21 cellular contexts compared by ENCODE assay signal in genomic region chr11:131275580-131275979, GRCh38.
A peak's percentile ranks its signal among the peaks of the same experiment; 100 is the strongest.
DNase-seq lines count a peak whose midpoint lies in the region; ATAC-seq and TF ChIP-seq lines count a peak whose summit lies in the region.
"Had no signal": no experiment of that assay in that cellular context is flagged by ENCODE, and none has a peak within 500 bp of the region (broad histone marks: within the 10 kb centered on the region; RNA-seq: fewer than 3 reads in every experiment).

No MANE protein-coding gene starts in this region.

- H3K79me1 ChIP-seq in H9 (ENCODE audit: insufficient read depth, low read depth, low read length, poor library complexity, severe bottlenecking), result peaks cover 4% of the 10 kb centered on the region

- no peak overlapping the region for H2BK20ac ChIP-seq in H9 (ENCODE audit: low read depth, low read length, poor library complexity, severe bottlenecking)

- H3K27ac Mint-ChIP-seq in H9, result peak overlapping the region; percentile 2 to 90 (median 89); a peak in 5 of 7 replicates
- no peak overlapping the region for H3K27ac Mint-ChIP-seq in neural progenitor cell
- H3K27ac Mint-ChIP-seq: CD8-positive, alpha-beta memory T cell; HFFc6 had no signal

- H3K9me3 Mint-ChIP-seq in H9 (peaks cover 20 to 23% of the 10 kb centered on the region in 2 experiments), neural progenitor cell (peaks cover 15% of the 10 kb centered on the region)

- no peak overlapping the region for H2BK15ac ChIP-seq in H9 (ENCODE audit: low read depth, low read length)

- no peak for TF ChIP-seq POLR2A in thyroid gland (IDR thresholded peaks at IDR 0.05)

- H3K4me1 Mint-ChIP-seq in H9, result peaks cover 42 to 44% of the 10 kb centered on the region in 2 experiments
- H3K4me1 Mint-ChIP-seq in neural progenitor cell, result peaks cover 10% of the 10 kb centered on the region
- H3K4me1 Mint-ChIP-seq: CD8-positive, alpha-beta memory T cell had no signal

- no CpG with 5 or more reads among the region's 9 CpGs for WGBS in H9 (ENCODE audit: extremely low coverage, insufficient read length, low lambda C conversion rate)
- WGBS in thyroid gland, 2 donors, result 19 to 41% methylated on average over 9 of the region's 9 CpGs

- no peak overlapping the region for H3K23ac ChIP-seq in H9 (ENCODE audit: insufficient read length, low read depth, low read length)

- H2AFZ ChIP-seq in H9 (ENCODE audit: low read length) (no peak overlapping the region), neural progenitor cell (replicated peaks) (no peak overlapping the region)
- H2AFZ ChIP-seq: GM23248 had no signal

- no peak for TF ChIP-seq CTCF in H9 (conservative IDR thresholded peaks at IDR 0.05)
- no peak for TF ChIP-seq CTCF in neural progenitor cell (IDR thresholded peaks at IDR 0.05)
- no peak for TF ChIP-seq CTCF in thyroid gland (IDR thresholded peaks at IDR 0.05)

- no peak overlapping the region for H2BK12ac ChIP-seq in H9 (ENCODE audit: insufficient read length, low read depth, low read length)

- H3K36me3 Mint-ChIP-seq in H9 (ENCODE audit: insufficient read depth in 1 of 3, low read depth in 3 of 3) (peaks cover 28 to 37% (median 37%) of the 10 kb centered on the region in 3 experiments), neural progenitor cell (no peaks in the 10 kb centered on the region)
- H3K36me3 Mint-ChIP-seq: CD8-positive, alpha-beta memory T cell had no signal

- ATAC-seq in GM18873 (IDR thresholded peaks at IDR 0.05; ENCODE audit: low FRiP score, unreplicated experiment), result no peak
- ATAC-seq: Panc1, Right ventricle myocardium inferior, SK-N-SH treated with all-trans-retinoic acid at 6 μM for 48 hours had no signal

- DNase-seq in H9, result no peak
- peak; percentile 67 for DNase-seq in neural progenitor cell (ENCODE audit: low spot score)
- DNase-seq in thyroid gland, result peak; percentile 60 to 79
- DNase-seq in COR-L47 (lab: John Stamatoyannopoulos, UW), result no peak
- DNase-seq in H4 (ENCODE audit: low spot score), result no peak
- DNase-seq: BE2C; CD8-positive, alpha-beta memory T cell; DMS 273 treated with DMSO at 0.1 percent for 48 hours; EL; GM23248; HFFc6; NCI-H1092 treated with DMSO at 0.1 percent for 48 hours; NCI-H1694 treated with DMSO at 0.1 percent for 48 hours; NCI-H446 treated with DMSO at 0.1 percent for 48 hours; NCI-H774 had no signal

- intact Hi-C loops in thyroid gland (cut with DNase I), result no loop called here

- H3K27me3 ChIP-seq in H9 (ENCODE audit: insufficient read depth, low read length) (no peaks in the 10 kb centered on the region), neural progenitor cell (no peaks in the 10 kb centered on the region), thyroid gland (no peaks in the 10 kb centered on the region)
- H3K27me3 ChIP-seq: BE2C had no signal

- H3K4me1 ChIP-seq in H9 (ENCODE audit: insufficient read depth, low read length) (peaks cover 14% of the 10 kb centered on the region), neural progenitor cell (peaks cover 11% of the 10 kb centered on the region), thyroid gland (peaks cover 6 to 23% of the 10 kb centered on the region in 2 donors)
- H3K4me1 ChIP-seq: BE2C had no signal

- H3F3A ChIP-seq in neural progenitor cell (ENCODE audit: low read depth), result peaks cover 8% of the 10 kb centered on the region

- H3K9ac ChIP-seq in H9 (ENCODE audit: extremely low read depth, insufficient read length, low read length) (no peak overlapping the region), neural progenitor cell (no peak overlapping the region)
- H3K9ac ChIP-seq: GM23248 had no signal

- H3K4me3 Mint-ChIP-seq in H9, result no peak overlapping the region
- H3K4me3 Mint-ChIP-seq in neural progenitor cell, result no peak overlapping the region
- H3K4me3 Mint-ChIP-seq: CD8-positive, alpha-beta memory T cell; HFFc6 had no signal

- H3K27me3 Mint-ChIP-seq in H9 (ENCODE audit: low read depth) (no peaks in the 10 kb centered on the region), neural progenitor cell (ENCODE audit: insufficient read depth, low read depth) (peaks cover 2% of the 10 kb centered on the region)
- H3K27me3 Mint-ChIP-seq: CD8-positive, alpha-beta memory T cell had no signal

- no peak overlapping the region for H2AK5ac ChIP-seq in H9 (ENCODE audit: insufficient read length, low read length)

- H4K91ac ChIP-seq in H9 (ENCODE audit: insufficient read length, low read depth, low read length), result no peak overlapping the region

- no peaks in the 10 kb centered on the region for H3K9me3 ChIP-seq in H9 (ENCODE audit: control insufficient read depth, low read depth, low read length)
- H3K9me3 ChIP-seq in neural progenitor cell (ENCODE audit: low read depth), result peaks cover 4% of the 10 kb centered on the region
- no peaks in the 10 kb centered on the region for H3K9me3 ChIP-seq in thyroid gland
- H3K9me3 ChIP-seq: BE2C had no signal

- no peak overlapping the region for H3K56ac ChIP-seq in H9 (ENCODE audit: insufficient read length, low read depth, low read length)

- H2BK5ac ChIP-seq in H9 (ENCODE audit: insufficient read length, low read length), result no peak overlapping the region

- H3T11ph ChIP-seq in H9 (ENCODE audit: low read length), result no peak overlapping the region

- H3K4me3 ChIP-seq in neural progenitor cell (no peak overlapping the region), thyroid gland (replicated peaks in 1 of 3) (no peak overlapping the region)
- H3K4me3 ChIP-seq: GM23248 had no signal

- no peak overlapping the region for H4K5ac ChIP-seq in H9 (ENCODE audit: insufficient read length, low read depth, low read length)

- H3K36me3 ChIP-seq in neural progenitor cell (no peaks in the 10 kb centered on the region), thyroid gland (no peaks in the 10 kb centered on the region)
- H3K36me3 ChIP-seq: BE2C had no signal

- H3K79me2 ChIP-seq in H9 (ENCODE audit: insufficient read depth, low read length), result peaks cover 13% of the 10 kb centered on the region; the same call in 1 of the 2 replicates
- H3K79me2 ChIP-seq in neural progenitor cell (ENCODE audit: low read depth), result no peaks in the 10 kb centered on the region

- H3K18ac ChIP-seq in H9 (ENCODE audit: insufficient read length, low read depth, low read length), result no peak overlapping the region

- H3K4me2 ChIP-seq in H9 (ENCODE audit: insufficient read depth, insufficient read length, low read length) (no peak overlapping the region), neural progenitor cell (peak overlapping the region; percentile 45)

- H4K8ac ChIP-seq in H9 (replicated peaks; ENCODE audit: insufficient read length, low read depth, low read length), result no peak overlapping the region

- peaks cover 3% of the 10 kb centered on the region for H4K20me1 ChIP-seq in H9 (ENCODE audit: control insufficient read depth, insufficient read depth, insufficient read length)
- no peaks in the 10 kb centered on the region for H4K20me1 ChIP-seq in neural progenitor cell (ENCODE audit: low read depth)

- H3K27ac ChIP-seq in H9 (ENCODE audit: insufficient read length, low read depth, low read length), result no peak overlapping the region
- peak overlapping the region; percentile 55 for H3K27ac ChIP-seq in cingulate gyrus (ENCODE audit: low read depth, low read length)
- H3K27ac ChIP-seq in neural progenitor cell, result no peak overlapping the region
- peak overlapping the region in 2 of 3 donors; percentile 33 to 45 for H3K27ac ChIP-seq in thyroid gland
- H3K27ac ChIP-seq: GM23248, HL-60 had no signal

- H3K4ac ChIP-seq in H9 (ENCODE audit: low read depth, low read length), result no peak overlapping the region

- H2BK120ac ChIP-seq in H9 (ENCODE audit: low read depth, low read length, poor library complexity, severe bottlenecking), result no peak overlapping the region

- H3K23me2 ChIP-seq in H9 (ENCODE audit: insufficient read length, low read depth, low read length, poor library complexity, severe bottlenecking), result no peaks in the 10 kb centered on the region

- H3K14ac ChIP-seq in H9 (ENCODE audit: insufficient read depth, low read length), result no peak overlapping the region

Comparison
In these comparisons a context has a peak if more than half of its experiments do, and no peak if none do; other contexts are left out.
1. DNase-seq: peak in neural progenitor cell (single experiment) and thyroid gland (2 of 2); none in H9 (single experiment), COR-L47 (single experiment) and H4 (single experiment).
2. H3K27ac ChIP-seq: peak in cingulate gyrus (single experiment) and thyroid gland (2 of 3); none in H9 (single experiment) and neural progenitor cell (single experiment).